In the genomic region with DNA sequence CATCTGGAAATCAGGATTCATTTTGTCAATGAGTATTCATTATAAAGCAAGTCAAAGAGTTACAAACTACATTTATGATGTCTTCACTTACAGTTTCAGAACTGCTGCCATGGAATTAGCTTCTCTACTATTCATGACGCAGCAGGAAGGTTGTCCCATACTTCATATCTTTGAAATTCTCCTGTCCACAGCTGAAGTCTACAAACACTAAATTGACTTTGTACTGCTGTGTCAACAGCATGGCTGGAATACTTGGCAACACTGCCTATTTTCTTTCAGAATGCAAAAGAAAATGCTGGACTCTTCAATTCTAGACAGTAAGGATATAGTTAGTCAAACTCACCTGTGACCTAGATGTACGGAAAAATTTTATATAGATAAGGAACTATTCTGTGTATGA, we compare ENCODE assay signal across 11 cellular contexts. TPM values are rescaled to one million over a fixed set of nuclear protein-coding genes. Genes with fewer than 3 reads are reported as not detected.
"Had no signal": no experiment of that assay in that cellular context is flagged by ENCODE, and none has a peak within 500 bp of the region (broad histone marks: within the 10 kb centered on the region; RNA-seq: fewer than 3 reads in every experiment).

No MANE protein-coding gene starts in this region.

- H3K4me3 ChIP-seq: GM23248, HAP-1 had no signal

- H3K36me3 ChIP-seq: HAP-1 had no signal

- H3K9me3 ChIP-seq: HAP-1 had no signal

- H3K4me1 ChIP-seq: HAP-1 had no signal

- H3K27ac ChIP-seq: GM23248, HL-60, KMS-11 had no signal

- ATAC-seq: HCT116 had no signal

- DNase-seq: GM23248, GOT3, H7, HFFc6, KBM-7 had no signal

RNA-seq across cellular contexts. Expression of gene UNC80, which starts 44.6 kb away (rescaled TPM):
- total RNA-seq: GM23248, H4, HFFc6 had no signal
- polyA plus RNA-seq: GM23248, IgD-negative memory B cell had no signal
